Comparison of ENCODE assay signal across 8 cellular contexts in genomic region chr13:52010890-52011689, GRCh38. TPM values are rescaled to one million over a fixed set of nuclear protein-coding genes. Genes with fewer than 3 reads are reported as not detected.
DNase-seq lines count a peak whose midpoint lies in the region; ATAC-seq and TF ChIP-seq lines count a peak whose summit lies in the region.

ATP7B (minus strand) TSS chr13:52011450; CDS start chr13:52011337, 113 bp downstream.

- peak within 1 kb of the TSS; percentile 95 for H3K4me3 ChIP-seq in OCI-LY7 (ENCODE audit: low read depth, low read length, poor library complexity, severe bottlenecking)
- H3K4me3 ChIP-seq in adrenal gland = peak within 1 kb of the TSS; percentile 66 to 97 (median 78)
- H3K4me3 ChIP-seq in iPS DF 6.9 (ENCODE audit: low read length) = peak within 1 kb of the TSS; percentile 99
- H3K4me3 ChIP-seq in skeletal muscle tissue (ENCODE audit: low read length in 3 of 3) = peak within 1 kb of the TSS; percentile 96 to 99 (median 96)

- CTCF ChIA-PET in OCI-LY7 (lab: Charles Lee; ENCODE audit: unreplicated experiment) = no interaction called here

- POLR2A ChIA-PET in OCI-LY7 (lab: Charles Lee) = no interaction called here

- intact Hi-C loops in OCI-LY7 (cut with micrococcal nuclease; ENCODE audit: unreplicated experiment) = loop anchor here (5.0 kb wide), 2 partner anchors 186 to 641 kb away; partner anchors contain the start of gene SUGT1
- intact Hi-C loops in adrenal gland (cut with DNase I) = no loop called here

- H3K9ac ChIP-seq in skeletal muscle tissue (ENCODE audit: low read depth in 1 of 3, low read length in 3 of 3) = peak within 1 kb of the TSS; percentile 86 to 94 (median 90)

- H3K27ac ChIP-seq in C4-2B = peak within 1 kb of the TSS; percentile 70
- H3K27ac ChIP-seq in OCI-LY7 (ENCODE audit: low read depth, low read length, poor library complexity, severe bottlenecking) = no peak within 1 kb of the TSS
- peak within 1 kb of the TSS in 3 of 5 donors; percentile 40 to 65 (median 64) for H3K27ac ChIP-seq in adrenal gland
- H3K27ac ChIP-seq in iPS DF 6.9 (ENCODE audit: low read length) = no peak within 1 kb of the TSS
- peak within 1 kb of the TSS; percentile 71 for H3K27ac ChIP-seq in skeletal muscle tissue (ENCODE audit: low read depth, low read length)

- H3K27me3 ChIP-seq in adrenal gland (no peaks in the 10 kb centered on the region), iPS DF 6.9 (ENCODE audit: control insufficient read depth, insufficient read depth, low read length) (peaks cover 7% of the 10 kb centered on the region), skeletal muscle tissue (ENCODE audit: control insufficient read depth in 3 of 3, insufficient read depth in 3 of 3, low read length in 3 of 3) (no peaks in the 10 kb centered on the region)

- TF ChIP-seq POLR2A in adrenal gland (IDR thresholded peaks at IDR 0.05) = no peak

- peaks cover 30% of the 10 kb centered on the region for H3K79me2 ChIP-seq in OCI-LY7 (ENCODE audit: insufficient read depth, low read depth, low read length)

- no peak for TF ChIP-seq CTCF in C4-2B (conservative IDR thresholded peaks at IDR 0.05)
- no peak for TF ChIP-seq CTCF in OCI-LY7 (conservative IDR thresholded peaks at IDR 0.05; ENCODE audit: low read length)
- TF ChIP-seq CTCF in adrenal gland (IDR thresholded peaks at IDR 0.05) = no peak

- DNase-seq in OCI-LY7 (ENCODE audit: low spot score) = peak; percentile 12
- DNase-seq in adrenal gland = peak in 6 of 7 donors; percentile 19 to 60 (median 22)
- DNase-seq in iPS DF 6.9 (ENCODE audit: low read depth, low spot score) = no peak
- DNase-seq in NCI-H226 = no peak

- H2AFZ ChIP-seq in OCI-LY7 (ENCODE audit: low read length) = peak within 1 kb of the TSS; percentile 92

- H3K9me3 ChIP-seq in OCI-LY7 (ENCODE audit: low read length) = peaks cover 1% of the 10 kb centered on the region; the same call in 1 of the 2 replicates
- no peaks in the 10 kb centered on the region for H3K9me3 ChIP-seq in adrenal gland (replicated peaks in 1 of 3)
- no peaks in the 10 kb centered on the region for H3K9me3 ChIP-seq in iPS DF 6.9 (ENCODE audit: control insufficient read depth, insufficient read depth, low read length)
- H3K9me3 ChIP-seq in skeletal muscle tissue (ENCODE audit: control insufficient read depth in 3 of 3, low read length in 3 of 3) = no peaks in the 10 kb centered on the region

- ATAC-seq in GM21717 (IDR thresholded peaks at IDR 0.05; ENCODE audit: unreplicated experiment) (peak; percentile 14), HG02571 (IDR thresholded peaks at IDR 0.05; ENCODE audit: unreplicated experiment) (no peak)

- no TSS peak for BruUV-seq in OCI-LY7 (replicated peaks; lab: Mats Ljungman, UMichigan)

- H3K4me1 ChIP-seq in OCI-LY7 (ENCODE audit: insufficient read depth, low read length, poor library complexity, severe bottlenecking) = peaks cover 16% of the 10 kb centered on the region
- peaks cover 16 to 23% of the 10 kb centered on the region in 2 donors for H3K4me1 ChIP-seq in adrenal gland (replicated peaks in 1 of 2)
- H3K4me1 ChIP-seq in iPS DF 6.9 (ENCODE audit: control insufficient read depth, insufficient read depth, low read length) = 0 out of 2 replicates have a peak, but pooled peaks cover 2% of the 10 kb centered on the region
- peaks cover 4 to 12% (median 10%) of the 10 kb centered on the region in 3 donors for H3K4me1 ChIP-seq in skeletal muscle tissue (ENCODE audit: control insufficient read depth in 3 of 3, insufficient read depth in 3 of 3, low read length in 3 of 3)

- H4K20me1 ChIP-seq in OCI-LY7 (ENCODE audit: insufficient read depth, low read length) = 0 out of 2 replicates have a peak, but pooled peaks cover 4% of the 10 kb centered on the region

- H3K4me2 ChIP-seq in OCI-LY7 (ENCODE audit: low read length) = peak within 1 kb of the TSS; percentile 96

- H3K9me2 ChIP-seq in OCI-LY7 (ENCODE audit: insufficient read depth, low read length) = no peaks in the 10 kb centered on the region

- peaks cover 12% of the 10 kb centered on the region for H3K36me3 ChIP-seq in OCI-LY7 (ENCODE audit: insufficient read depth, low read length)
- no peaks in the 10 kb centered on the region for H3K36me3 ChIP-seq in adrenal gland (replicated peaks in 1 of 2)
- H3K36me3 ChIP-seq in iPS DF 6.9 (ENCODE audit: control insufficient read depth, insufficient read depth, low read length) = no peaks in the 10 kb centered on the region
- H3K36me3 ChIP-seq in skeletal muscle tissue (ENCODE audit: control insufficient read depth in 3 of 3, insufficient read depth in 3 of 3, low read length in 3 of 3) = no peaks in the 10 kb centered on the region

- WGBS in adrenal gland, 4 donors = 4 to 8% (median 5%) methylated on average over 22 to 49 of the region's 49 CpGs
- WGBS in iPS DF 6.9 (ENCODE audit: insufficient coverage, insufficient read length) = no CpG with 5 or more reads among the region's 49 CpGs

RNA-seq across cellular contexts. Expression of gene ATP7B, which starts in this region (rescaled TPM):
- total RNA-seq in OCI-LY7 (2014; rRNA removed; shearing (Covaris generic)) = 0.39 and 0.76 TPM in 2 replicates
- total RNA-seq in OCI-LY7 (2022) (0.40 and 0.53 TPM in 2 replicates), adrenal gland (1 to 10 TPM; 2.2 to 5.6 (median 3.8) TPM), skeletal muscle tissue (6.3 TPM)
- 1 to 10 TPM in 2 of 3 donors, under 1 TPM in 1; 0.80 to 2.1 (median 1.7) TPM for polyA plus RNA-seq in adrenal gland

Comparison
In these comparisons a context has a peak if more than half of its experiments do, and no peak if none do; other contexts are left out.
1. Peak in DNase-seq, H3K4me3 ChIP-seq and H3K4me2 ChIP-seq in OCI-LY7; RNA of the gene not detected or under 1 TPM.
2. H3K27ac ChIP-seq: peak in C4-2B (single experiment), adrenal gland (3 of 5) and skeletal muscle tissue (single experiment); none in OCI-LY7 (single experiment) and iPS DF 6.9 (single experiment).
3. DNase-seq: peak in adrenal gland (6 of 7); none in iPS DF 6.9 (single experiment) and NCI-H226 (single experiment).
4. Peak in every context shown above with its lines, with median percentiles within 50 percentile points of each other: H3K4me3 ChIP-seq.